In the genomic region with DNA sequence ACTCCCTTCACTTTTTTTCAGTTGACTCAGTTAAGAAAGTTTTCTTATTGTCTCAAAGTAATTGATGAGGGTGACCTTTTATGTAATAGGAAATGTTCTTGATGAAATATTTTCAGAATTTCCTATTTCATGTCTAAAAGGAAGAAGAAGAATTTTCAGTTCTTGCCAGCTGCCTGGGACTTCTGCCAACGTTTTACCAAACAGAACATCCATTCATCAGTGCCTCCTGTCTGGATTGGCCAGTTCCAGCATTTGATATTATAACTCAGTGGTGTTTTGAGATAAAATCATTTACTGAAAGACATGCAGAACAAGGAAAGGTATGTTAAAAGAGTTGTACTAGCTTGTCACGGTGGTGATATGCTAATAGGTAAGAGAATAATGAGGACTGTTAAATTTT, we compare ENCODE assay signal across 11 cellular contexts.
DNase-seq lines count a peak whose midpoint lies in the region; ATAC-seq and TF ChIP-seq lines count a peak whose summit lies in the region.
"Had no signal": no experiment of that assay in that cellular context is flagged by ENCODE, and none has a peak within 500 bp of the region (broad histone marks: within the 10 kb centered on the region; RNA-seq: fewer than 3 reads in every experiment).

No MANE protein-coding gene starts in this region.

- peak overlapping the region; percentile 1; the same call in 1 of the 2 replicates for H3K27ac ChIP-seq in ACC112 (ENCODE audit: low read depth, low read length)
- H3K27ac ChIP-seq in lung (ENCODE audit: low read depth in 1 of 2, low read length in 1 of 2): no peak overlapping the region
- H3K27ac ChIP-seq: neural progenitor cell had no signal

- H2AFZ ChIP-seq in ACC112 (ENCODE audit: low read length, unreplicated experiment): no peak overlapping the region
- H2AFZ ChIP-seq: neural progenitor cell had no signal

- H3K4me3 ChIP-seq in ACC112 (ENCODE audit: low read depth, low read length) (no peak overlapping the region), cardiac fibroblast (replicated peaks in 1 of 2; ENCODE audit: low read depth in 2 of 2, low read length in 2 of 2) (no peak overlapping the region), lung (no peak overlapping the region)
- H3K4me3 ChIP-seq: neural progenitor cell had no signal

- DNase-seq in HS-5 (ENCODE audit: low read depth): peak; percentile 6
- DNase-seq in cardiac fibroblast (ENCODE audit: low read depth in 2 of 2): peak; percentile 81 to 94
- peak; percentile 36 for DNase-seq in lung (ENCODE audit: low spot score)
- no peak for DNase-seq in NCI-H1436 (lab: John Stamatoyannopoulos, UW)
- no peak for DNase-seq in NCI-H128 (lab: John Stamatoyannopoulos, UW; ENCODE audit: unreplicated experiment)
- no peak for DNase-seq in activated CD4-positive, CD25-positive, alpha-beta regulatory T cell (lab: John Stamatoyannopoulos, UW)
- DNase-seq: DND-41; stimulated activated naive CD4-positive, alpha-beta T cell had no signal

- H3K9me3 ChIP-seq in lung (ENCODE audit: control insufficient read depth in 2 of 2, insufficient read depth in 1 of 2, low read length in 1 of 2): no peaks in the 10 kb centered on the region

- H3K4me1 ChIP-seq in ACC112 (ENCODE audit: control insufficient read depth, insufficient read depth, low read length, unreplicated experiment): peaks cover 5% of the 10 kb centered on the region
- H3K4me1 ChIP-seq in lung (ENCODE audit: control insufficient read depth in 2 of 2, insufficient read depth in 2 of 2, low read length in 2 of 2): peaks cover 1 to 2% of the 10 kb centered on the region in 2 donors

- no peaks in the 10 kb centered on the region for H3K79me2 ChIP-seq in ACC112 (ENCODE audit: control insufficient read depth, insufficient read depth, low read length, unreplicated experiment)

- ATAC-seq in lung (ENCODE audit: insufficient read depth, low FRiP score) (no peak), GM21528 (IDR thresholded peaks at IDR 0.05; ENCODE audit: low FRiP score, unreplicated experiment) (no peak)

- TF ChIP-seq CTCF in cardiac fibroblast (IDR thresholded peaks at IDR 0.05; ENCODE audit: low read depth, low read length) (no peak), lung (IDR thresholded peaks at IDR 0.05; ENCODE audit: control extremely low read depth, extremely low read depth) (no peak)

- H3K27me3 ChIP-seq in ACC112 (ENCODE audit: insufficient read depth, low read length): no peaks in the 10 kb centered on the region
- H3K27me3 ChIP-seq in lung (ENCODE audit: control insufficient read depth, insufficient read depth): no peaks in the 10 kb centered on the region
- H3K27me3 ChIP-seq: neural progenitor cell had no signal

- H3K36me3 ChIP-seq in ACC112 (ENCODE audit: insufficient read depth, low read length) (peaks cover 25% of the 10 kb centered on the region), lung (ENCODE audit: control insufficient read depth in 2 of 2, insufficient read depth in 2 of 2, low read length in 2 of 2) (peaks cover 3% of the 10 kb centered on the region in 2 donors)

- WGBS in lung, 2 donors: 8 to 19% methylated on average over 2 of the region's 2 CpGs

Comparison
In these comparisons a context has a peak if more than half of its experiments do, and no peak if none do; other contexts are left out.
1. DNase-seq: peak in HS-5 (single experiment), cardiac fibroblast (2 of 2) and lung (single experiment); none in NCI-H1436 (single experiment), NCI-H128 (single experiment) and activated CD4-positive, CD25-positive, alpha-beta regulatory T cell (0 of 4).